ENCODE assay signal across 1 cellular context in the genomic region with DNA sequence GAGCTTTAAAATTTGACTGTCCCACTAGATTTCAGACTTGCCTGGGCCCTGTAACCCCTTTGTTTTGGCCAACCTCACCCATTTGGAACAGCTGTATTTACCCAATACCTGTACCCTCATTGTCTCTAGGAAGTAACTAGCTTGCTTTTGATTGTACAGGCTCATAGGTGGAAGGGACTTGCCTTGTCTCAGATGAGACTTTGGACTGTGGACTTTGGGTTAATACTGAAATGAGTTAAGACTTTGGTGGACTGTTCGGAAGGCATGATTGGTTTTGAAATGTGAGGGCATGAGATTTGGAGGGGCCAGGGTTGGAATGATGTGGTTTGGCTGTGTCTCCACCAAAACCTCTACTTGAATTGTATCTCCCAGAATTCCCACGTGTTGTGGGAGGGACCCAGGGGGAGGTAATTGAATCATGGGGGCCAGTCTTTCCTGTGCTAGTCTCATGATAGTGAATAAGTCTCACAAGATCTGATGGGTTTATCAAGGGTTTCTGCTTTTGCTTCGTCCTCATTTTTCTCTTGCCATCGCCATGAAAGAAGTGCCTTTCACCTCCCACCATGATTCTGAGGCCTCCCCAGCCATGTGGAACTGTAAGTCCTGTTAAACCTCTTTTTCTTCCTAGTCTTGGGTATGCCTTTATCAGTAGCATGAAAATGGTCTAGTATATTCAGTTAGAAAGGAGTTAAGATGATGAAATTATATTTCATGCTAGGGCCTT.
A peak's percentile ranks its signal among the peaks of the same experiment; 100 is the strongest.
TF ChIP-seq lines count a peak whose summit lies in the region.

No MANE protein-coding gene starts in this region.

TF ChIP-seq in K562, 482 proteins besides CTCF, POLR2A, EP300 and RAD21:
- peak; percentile 93 for TF ChIP-seq ZNF766 (CRISPR knock-in tag; conservative IDR thresholded peaks at IDR 0.05)
